6 cellular contexts compared by ENCODE assay signal in the genomic region with DNA sequence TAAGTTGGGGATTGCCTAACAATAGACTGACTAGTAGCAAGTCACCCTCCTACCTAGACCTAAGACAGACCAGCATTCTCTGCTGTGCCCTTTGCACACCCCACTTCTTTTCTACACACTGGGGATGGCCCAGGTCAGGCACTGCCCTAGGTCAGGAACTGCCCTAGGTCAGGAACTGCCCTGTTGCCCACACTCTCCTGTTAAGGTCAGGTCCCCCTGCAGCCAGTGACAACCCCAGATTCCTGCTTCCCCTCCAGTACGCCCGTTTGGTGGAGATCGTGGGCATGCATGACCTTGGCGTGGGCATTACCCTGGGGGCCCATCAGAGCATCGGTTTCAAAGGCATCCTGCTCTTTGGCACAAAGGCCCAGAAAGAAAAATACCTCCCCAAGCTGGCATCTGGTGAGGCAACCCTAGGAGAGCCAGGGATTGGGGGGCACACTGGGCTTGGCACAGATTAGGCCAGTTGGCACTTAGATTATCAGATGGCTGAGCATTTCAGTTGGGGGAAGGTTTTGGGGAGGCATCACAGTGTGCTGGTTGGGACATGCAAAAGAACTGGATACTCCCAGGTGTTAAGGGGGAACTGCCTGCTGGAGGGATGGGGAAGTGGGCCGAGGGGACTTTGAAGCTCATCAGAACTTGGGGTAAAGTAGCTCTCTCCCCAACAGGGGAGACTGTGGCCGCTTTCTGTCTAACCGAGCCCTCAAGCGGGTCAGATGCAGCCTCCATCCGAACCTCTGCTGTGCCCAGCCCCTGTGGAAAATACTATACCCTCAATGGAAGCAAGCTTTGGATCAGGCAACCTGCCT. TPM values are rescaled to one million over a fixed set of nuclear protein-coding genes. Genes with fewer than 3 reads are reported as not detected.
DNase-seq lines count a peak whose midpoint lies in the region; ATAC-seq lines count a peak whose summit lies in the region.

No MANE protein-coding gene starts in this region.

- H3K79me1 ChIP-seq in mesenchymal stem cell (replicated peaks; ENCODE audit: low read length, poor library complexity, severe bottlenecking), result peaks cover 24% of the 10 kb centered on the region

- H2BK12ac ChIP-seq in mesenchymal stem cell (ENCODE audit: low read length in 2 of 2), result no peak overlapping the region

- 95% methylated on average over 10 of the region's 10 CpGs for WGBS in mesenchymal stem cell

- peak overlapping the region; percentile 80 for H3K27ac ChIP-seq in CD4-positive, alpha-beta memory T cell (ENCODE audit: low read depth, low read length)
- H3K27ac ChIP-seq in mesenchymal stem cell (ENCODE audit: low read length, poor library complexity, severe bottlenecking), result no peak overlapping the region

- H3K4me3 ChIP-seq in CD4-positive, alpha-beta memory T cell (ENCODE audit: low read length in 2 of 2), result no peak overlapping the region
- H3K4me3 ChIP-seq in mesenchymal stem cell (ENCODE audit: insufficient read depth in 1 of 2, low read depth in 1 of 2, low read length in 2 of 2), result peak overlapping the region in 1 of 2 experiments; percentile 88

- H3K9me3 Mint-ChIP-seq in CD4-positive, alpha-beta memory T cell, result no peaks in the 10 kb centered on the region
- no peaks in the 10 kb centered on the region for H3K9me3 Mint-ChIP-seq in activated T-helper 17 cell treated with anti-CD3 and anti-CD28 coated beads, Interleukin-2, amount 50 U/mL, for 72 hours

- H3K4me3 Mint-ChIP-seq in CD4-positive, alpha-beta memory T cell, result peak overlapping the region in 7 of 8 donors; percentile 11 to 98 (median 92)
- peak overlapping the region; percentile 94 for H3K4me3 Mint-ChIP-seq in activated T-helper 17 cell treated with anti-CD3 and anti-CD28 coated beads, Interleukin-2, amount 50 U/mL, for 72 hours

- no peaks in the 10 kb centered on the region for H3K27me3 Mint-ChIP-seq in CD4-positive, alpha-beta memory T cell
- H3K27me3 Mint-ChIP-seq in activated T-helper 17 cell treated with anti-CD3 and anti-CD28 coated beads, Interleukin-2, amount 50 U/mL, for 72 hours, result no peaks in the 10 kb centered on the region

- H3K4me1 Mint-ChIP-seq in CD4-positive, alpha-beta memory T cell, result peaks cover 20 to 47% (median 33%) of the 10 kb centered on the region in 4 donors
- H3K4me1 Mint-ChIP-seq in activated T-helper 17 cell treated with anti-CD3 and anti-CD28 coated beads, Interleukin-2, amount 50 U/mL, for 72 hours, result peaks cover 26% of the 10 kb centered on the region

- H3K4me2 ChIP-seq in mesenchymal stem cell (ENCODE audit: low read length, poor library complexity, severe bottlenecking), result peak overlapping the region; percentile 85

- H3K36me3 Mint-ChIP-seq in CD4-positive, alpha-beta memory T cell, result peaks cover 6 to 42% of the 10 kb centered on the region in 2 donors
- H3K36me3 Mint-ChIP-seq in activated T-helper 17 cell treated with anti-CD3 and anti-CD28 coated beads, Interleukin-2, amount 50 U/mL, for 72 hours (ENCODE audit: low read depth), result peaks cover 68% of the 10 kb centered on the region

- H3K9ac ChIP-seq in mesenchymal stem cell (ENCODE audit: low read length), result peak overlapping the region; percentile 96

- H3K27me3 ChIP-seq in CD4-positive, alpha-beta memory T cell (ENCODE audit: insufficient read depth, low read length), result no peaks in the 10 kb centered on the region
- H3K27me3 ChIP-seq in mesenchymal stem cell (ENCODE audit: control insufficient read depth in 1 of 2, insufficient read depth in 1 of 2, low read length in 2 of 2), result no peaks in the 10 kb centered on the region

- no peaks in the 10 kb centered on the region for H3K9me3 ChIP-seq in CD4-positive, alpha-beta memory T cell (ENCODE audit: control insufficient read depth in 1 of 2, low read length in 2 of 2)
- H3K9me3 ChIP-seq in mesenchymal stem cell (ENCODE audit: control insufficient read depth, low read length), result no peaks in the 10 kb centered on the region

- DNase-seq in CD4-positive, alpha-beta memory T cell, result peak in 1 of 5 donors; percentile 28
- DNase-seq in mesenchymal stem cell (no peak), COLO668 (lab: John Stamatoyannopoulos, UW; ENCODE audit: unreplicated experiment) (no peak)
- no peak for DNase-seq in activated effector memory CD4-positive, alpha-beta T cell treated with anti-CD3 and anti-CD28 coated beads, Interleukin-2, amount 50 U/mL, for 16 hours

- peaks cover 40% of the 10 kb centered on the region for H3K4me1 ChIP-seq in CD4-positive, alpha-beta memory T cell (ENCODE audit: insufficient read depth, low read length)
- H3K4me1 ChIP-seq in mesenchymal stem cell (ENCODE audit: control insufficient read depth, insufficient read depth, low read depth, low read length), result peaks cover 68% of the 10 kb centered on the region

- H2AFZ ChIP-seq in mesenchymal stem cell (ENCODE audit: low read depth, low read length), result no peak overlapping the region

- H2BK5ac ChIP-seq in mesenchymal stem cell (ENCODE audit: low read depth, low read length, poor library complexity, severe bottlenecking), result no peak overlapping the region

- no peak overlapping the region for H3K14ac ChIP-seq in mesenchymal stem cell (ENCODE audit: low read length in 2 of 2)

- no peak overlapping the region for H3K23ac ChIP-seq in mesenchymal stem cell (ENCODE audit: low read length in 2 of 2)

- peak overlapping the region in 1 of 2 experiments; percentile 13 for H3K18ac ChIP-seq in mesenchymal stem cell (ENCODE audit: low read depth in 1 of 2, low read length in 2 of 2)

- no peak overlapping the region for H2BK120ac ChIP-seq in mesenchymal stem cell (ENCODE audit: low read depth, low read length)

- H3K4ac ChIP-seq in mesenchymal stem cell (ENCODE audit: low read depth in 1 of 2, low read length in 2 of 2), result no peak overlapping the region

- POLR2A ChIA-PET in CD4-positive, alpha-beta memory T cell (lab: Charles Lee; ENCODE audit: partially characterized antibody), result interaction anchor here (0.7 to 15.3 kb wide), 13 partner anchors 14 to 173 kb away, joined by 3 to 435 read pairs (median 5); partner anchors contain the start of genes ACAP1, DVL2, GABARAP and GPS2

- peak overlapping the region; percentile 93 to 98 (median 94) for H3K27ac Mint-ChIP-seq in CD4-positive, alpha-beta memory T cell
- peak overlapping the region; percentile 98 for H3K27ac Mint-ChIP-seq in activated T-helper 17 cell treated with anti-CD3 and anti-CD28 coated beads, Interleukin-2, amount 50 U/mL, for 72 hours

- H2AK5ac ChIP-seq in mesenchymal stem cell (ENCODE audit: low read length, severe bottlenecking), result peak overlapping the region; percentile 41

- CTCF ChIA-PET in CD4-positive, alpha-beta memory T cell (lab: Charles Lee; ENCODE audit: partially characterized antibody), result interaction anchor here (0.6 to 5.9 kb wide), 13 partner anchors 11 to 176 kb away, joined by 3 to 79 read pairs (median 6); partner anchors contain the start of genes ACAP1, DVL2, GABARAP and PHF23

- no peak for ATAC-seq in activated T-helper 17 cell treated with anti-CD3 and anti-CD28 coated beads, Interleukin-2, amount 50 U/mL, for 72 hours (replicated peaks)
- no peak for ATAC-seq in GM18502 (IDR thresholded peaks at IDR 0.05; ENCODE audit: poor library complexity, unreplicated experiment)

- intact Hi-C loops in CD4-positive, alpha-beta memory T cell (cut with micrococcal nuclease), result loop anchor here (1.0 to 2.0 kb wide), 2 partner anchors 59 to 75 kb away; partner anchors contain the start of gene SLC2A4

- H4K91ac ChIP-seq in mesenchymal stem cell (ENCODE audit: low read length), result peak overlapping the region; percentile 25

- peak overlapping the region; percentile 21 for H2BK15ac ChIP-seq in mesenchymal stem cell (ENCODE audit: low read depth, poor library complexity, severe bottlenecking)

- H3K36me3 ChIP-seq in CD4-positive, alpha-beta memory T cell (ENCODE audit: insufficient read depth, low read length), result peaks cover 26% of the 10 kb centered on the region
- H3K36me3 ChIP-seq in mesenchymal stem cell (ENCODE audit: control insufficient read depth in 1 of 2, insufficient read depth in 2 of 2, low read depth in 1 of 2, low read length in 2 of 2), result peaks cover 53% of the 10 kb centered on the region in 2 experiments

- peak overlapping the region; percentile 27 for H4K8ac ChIP-seq in mesenchymal stem cell (ENCODE audit: low read length)

RNA-seq across cellular contexts. Expression of gene ACADVL, which starts 1.7 kb away (rescaled TPM):
- 100 to 1,000 TPM; 340 to 342 TPM for total RNA-seq in CD4-positive, alpha-beta memory T cell
- 100 to 1,000 TPM; 110 to 118 TPM for polyA plus RNA-seq in CD4-positive, alpha-beta memory T cell
- total RNA-seq in activated T-helper 17 cell treated with anti-CD3 and anti-CD28 coated beads, Interleukin-2, amount 50 U/mL, for 72 hours, result 100 to 1,000 TPM; 495 to 517 TPM
- 273 TPM for polyA plus RNA-seq in mesenchymal stem cell (2013, experiment 1 of 2)
- polyA plus RNA-seq in mesenchymal stem cell (2013, experiment 2 of 2), result 278 TPM

RNA-seq across cellular contexts. Expression of gene DLG4, which starts 1.9 kb away (rescaled TPM):
- 1 to 10 TPM; 7.2 to 7.6 TPM for total RNA-seq in CD4-positive, alpha-beta memory T cell
- polyA plus RNA-seq in CD4-positive, alpha-beta memory T cell, result under 1 TPM; 0.44 to 0.50 TPM
- total RNA-seq in activated T-helper 17 cell treated with anti-CD3 and anti-CD28 coated beads, Interleukin-2, amount 50 U/mL, for 72 hours, result 10 to 100 TPM in 1 of 2 donors, 1 to 10 TPM in 1; 5.9 to 19.4 TPM
- 21.6 TPM for polyA plus RNA-seq in mesenchymal stem cell (2013, experiment 1 of 2)
- 20.4 TPM for polyA plus RNA-seq in mesenchymal stem cell (2013, experiment 2 of 2)

RNA-seq across cellular contexts. Expression of gene DVL2, which starts 12.8 kb away (rescaled TPM):
- total RNA-seq in CD4-positive, alpha-beta memory T cell, result 10 to 100 TPM; 75.1 to 76.8 TPM
- polyA plus RNA-seq in CD4-positive, alpha-beta memory T cell, result 10 to 100 TPM; 22.0 to 23.7 TPM
- total RNA-seq in activated T-helper 17 cell treated with anti-CD3 and anti-CD28 coated beads, Interleukin-2, amount 50 U/mL, for 72 hours, result 10 to 100 TPM; 49.1 to 77.5 TPM
- polyA plus RNA-seq in mesenchymal stem cell (2013, experiment 1 of 2), result 40.7 TPM
- polyA plus RNA-seq in mesenchymal stem cell (2013, experiment 2 of 2), result 39.7 TPM

RNA-seq across cellular contexts. Expression of gene PHF23, which starts 17.8 kb away (rescaled TPM):
- 10 to 100 TPM; 45.8 to 55.8 TPM for total RNA-seq in CD4-positive, alpha-beta memory T cell
- 10 to 100 TPM; 11.4 to 29.8 TPM for polyA plus RNA-seq in CD4-positive, alpha-beta memory T cell
- total RNA-seq in activated T-helper 17 cell treated with anti-CD3 and anti-CD28 coated beads, Interleukin-2, amount 50 U/mL, for 72 hours, result 10 to 100 TPM; 43.5 to 52.3 TPM
- 117 TPM for polyA plus RNA-seq in mesenchymal stem cell (2013, experiment 1 of 2)
- 119 TPM for polyA plus RNA-seq in mesenchymal stem cell (2013, experiment 2 of 2)

RNA-seq across cellular contexts. Expression of gene GABARAP, which starts 20.8 kb away (rescaled TPM):
- 100 to 1,000 TPM; 324 to 327 TPM for total RNA-seq in CD4-positive, alpha-beta memory T cell
- polyA plus RNA-seq in CD4-positive, alpha-beta memory T cell, result 100 to 1,000 TPM; 741 to 896 TPM
- total RNA-seq in activated T-helper 17 cell treated with anti-CD3 and anti-CD28 coated beads, Interleukin-2, amount 50 U/mL, for 72 hours, result 100 to 1,000 TPM; 190 to 239 TPM
- polyA plus RNA-seq in mesenchymal stem cell (2013, experiment 1 of 2), result 1,180 TPM
- 1,203 TPM for polyA plus RNA-seq in mesenchymal stem cell (2013, experiment 2 of 2)
